ENCODE assay signal across 1 cellular context in genomic region chr7:5822742-5823503, GRCh38.
TF ChIP-seq lines count a peak whose summit lies in the region.

No MANE protein-coding gene starts in this region.

TF ChIP-seq in HepG2, 621 proteins besides CTCF, POLR2A, EP300 and RAD21 (continued from another document and continues in another):
- TF ChIP-seq ATF7 (IDR thresholded peaks at IDR 0.05) (no peak), ATF7 (CRISPR knock-in tag; IDR thresholded peaks at IDR 0.05) (no peak), PHF8 (CRISPR knock-in tag; IDR thresholded peaks at IDR 0.05) (peak; percentile 75), NCOA1 (CRISPR knock-in tag; IDR thresholded peaks at IDR 0.05) (no peak), HOXA3 (CRISPR knock-in tag; IDR thresholded peaks at IDR 0.05) (peak; percentile 74; the same call in 1 of the 2 replicates), POGK (CRISPR knock-in tag; conservative IDR thresholded peaks at IDR 0.05) (no peak; the same call in 1 of the 2 replicates), PLRG1 (conservative IDR thresholded peaks at IDR 0.05) (no peak), DMTF1 (CRISPR knock-in tag; IDR thresholded peaks at IDR 0.05) (no peak), ZNF496 (CRISPR knock-in tag; IDR thresholded peaks at IDR 0.05; ENCODE audit: insufficient replicate concordance) (no peak), HMG20B (CRISPR knock-in tag; conservative IDR thresholded peaks at IDR 0.05) (no peak), AGO2 (optimal IDR thresholded peaks at IDR 0.05; ENCODE audit: low read depth, low read length) (no peak), ZNF160 (CRISPR knock-in tag; IDR thresholded peaks at IDR 0.05) (no peak), ZNF33A (CRISPR knock-in tag; IDR thresholded peaks at IDR 0.05; ENCODE audit: borderline replicate concordance) (no peak), NKX3-1 (CRISPR knock-in tag; IDR thresholded peaks at IDR 0.05) (no peak), TEAD2 (CRISPR knock-in tag; IDR thresholded peaks at IDR 0.05) (no peak), ZNF225 (CRISPR knock-in tag; IDR thresholded peaks at IDR 0.05) (0 out of 2 replicates have a peak, but pooled peaks have one; percentile 70), SMARCC2 (IDR thresholded peaks at IDR 0.05) (no peak), ZNF597 (CRISPR knock-in tag; IDR thresholded peaks at IDR 0.05) (no peak), PHB2 (IDR thresholded peaks at IDR 0.05; ENCODE audit: partially characterized antibody) (no peak), ZNF546 (CRISPR knock-in tag; conservative IDR thresholded peaks at IDR 0.05) (no peak), GZF1 (CRISPR knock-in tag; IDR thresholded peaks at IDR 0.05) (no peak), CSRNP1 (CRISPR knock-in tag; IDR thresholded peaks at IDR 0.05) (no peak), ZNF552 (CRISPR knock-in tag; IDR thresholded peaks at IDR 0.05; ENCODE audit: borderline replicate concordance) (no peak), ZNF44 (CRISPR knock-in tag; IDR thresholded peaks at IDR 0.05) (no peak), MTA1 (CRISPR knock-in tag; IDR thresholded peaks at IDR 0.05; ENCODE audit: borderline replicate concordance) (no peak), MBD4 (IDR thresholded peaks at IDR 0.05; ENCODE audit: borderline replicate concordance, low read length) (no peak), IRF2 (CRISPR knock-in tag; IDR thresholded peaks at IDR 0.05) (peak; percentile 56; the same call in 1 of the 2 replicates), ZNF563 (CRISPR knock-in tag; IDR thresholded peaks at IDR 0.05) (no peak; the same call in 1 of the 2 replicates), ZNF674 (CRISPR knock-in tag; IDR thresholded peaks at IDR 0.05; ENCODE audit: low read depth) (no peak), ZNF761 (CRISPR knock-in tag; conservative IDR thresholded peaks at IDR 0.05) (no peak), POGZ (CRISPR knock-in tag; IDR thresholded peaks at IDR 0.05) (no peak), TFDP1 (CRISPR knock-in tag; IDR thresholded peaks at IDR 0.05; ENCODE audit: borderline replicate concordance) (no peak), TOPORS (CRISPR knock-in tag; IDR thresholded peaks at IDR 0.05) (no peak), ZNF232 (CRISPR knock-in tag; IDR thresholded peaks at IDR 0.05; ENCODE audit: borderline replicate concordance) (no peak), ELF4 (CRISPR knock-in tag; IDR thresholded peaks at IDR 0.05; ENCODE audit: borderline replicate concordance) (peak; percentile 76; the same call in 1 of the 2 replicates), ZNF205 (CRISPR knock-in tag; IDR thresholded peaks at IDR 0.05) (no peak), SUZ12 (IDR thresholded peaks at IDR 0.05; ENCODE audit: low read depth, low read length) (peak; percentile 63), PCBP2 (optimal IDR thresholded peaks at IDR 0.05; ENCODE audit: low read depth, low read length, poor library complexity, severe bottlenecking) (no peak), SRSF4 (IDR thresholded peaks at IDR 0.05; ENCODE audit: low read depth, low read length, poor library complexity, severe bottlenecking) (no peak), ZNF138 (CRISPR knock-in tag; IDR thresholded peaks at IDR 0.05; ENCODE audit: low read depth) (0 out of 2 replicates have a peak, but pooled peaks have one; percentile 39), ERF (CRISPR knock-in tag; IDR thresholded peaks at IDR 0.05) (peak; percentile 17; the same call in 1 of the 2 replicates), NCOR1 (IDR thresholded peaks at IDR 0.05; ENCODE audit: borderline replicate concordance, low read length) (no peak; the same call in 1 of the 2 replicates), PRMT3 (CRISPR knock-in tag; IDR thresholded peaks at IDR 0.05; ENCODE audit: borderline replicate concordance, low read depth) (no peak), CERS6 (CRISPR knock-in tag; IDR thresholded peaks at IDR 0.05) (no peak)
- TF ChIP-seq, protein P1, sequence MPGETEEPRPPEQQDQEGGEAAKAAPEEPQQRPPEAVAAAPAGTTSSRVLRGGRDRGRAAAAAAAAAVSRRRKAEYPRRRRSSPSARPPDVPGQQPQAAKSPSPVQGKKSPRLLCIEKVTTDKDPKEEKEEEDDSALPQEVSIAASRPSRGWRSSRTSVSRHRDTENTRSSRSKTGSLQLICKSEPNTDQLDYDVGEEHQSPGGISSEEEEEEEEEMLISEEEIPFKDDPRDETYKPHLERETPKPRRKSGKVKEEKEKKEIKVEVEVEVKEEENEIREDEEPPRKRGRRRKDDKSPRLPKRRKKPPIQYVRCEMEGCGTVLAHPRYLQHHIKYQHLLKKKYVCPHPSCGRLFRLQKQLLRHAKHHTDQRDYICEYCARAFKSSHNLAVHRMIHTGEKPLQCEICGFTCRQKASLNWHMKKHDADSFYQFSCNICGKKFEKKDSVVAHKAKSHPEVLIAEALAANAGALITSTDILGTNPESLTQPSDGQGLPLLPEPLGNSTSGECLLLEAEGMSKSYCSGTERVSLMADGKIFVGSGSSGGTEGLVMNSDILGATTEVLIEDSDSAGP (CRISPR knock-in tag; IDR thresholded peaks at IDR 0.05; ENCODE audit: borderline replicate concordance) = peak; percentile 50; the same call in 1 of the 2 replicates
- TF ChIP-seq, protein P2, sequence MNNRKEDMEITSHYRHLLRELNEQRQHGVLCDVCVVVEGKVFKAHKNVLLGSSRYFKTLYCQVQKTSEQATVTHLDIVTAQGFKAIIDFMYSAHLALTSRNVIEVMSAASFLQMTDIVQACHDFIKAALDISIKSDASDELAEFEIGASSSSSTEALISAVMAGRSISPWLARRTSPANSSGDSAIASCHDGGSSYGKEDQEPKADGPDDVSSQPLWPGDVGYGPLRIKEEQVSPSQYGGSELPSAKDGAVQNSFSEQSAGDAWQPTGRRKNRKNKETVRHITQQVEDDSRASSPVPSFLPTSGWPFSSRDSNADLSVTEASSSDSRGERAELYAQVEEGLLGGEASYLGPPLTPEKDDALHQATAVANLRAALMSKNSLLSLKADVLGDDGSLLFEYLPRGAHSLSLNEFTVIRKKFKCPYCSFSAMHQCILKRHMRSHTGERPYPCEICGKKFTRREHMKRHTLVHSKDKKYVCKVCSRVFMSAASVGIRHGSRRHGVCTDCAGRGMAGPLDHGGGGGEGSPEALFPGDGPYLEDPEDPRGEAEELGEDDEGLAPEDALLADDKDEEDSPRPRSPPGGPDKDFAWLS (CRISPR knock-in tag; IDR thresholded peaks at IDR 0.05; ENCODE audit: borderline replicate concordance) = no peak
- TF ChIP-seq, protein P3, sequence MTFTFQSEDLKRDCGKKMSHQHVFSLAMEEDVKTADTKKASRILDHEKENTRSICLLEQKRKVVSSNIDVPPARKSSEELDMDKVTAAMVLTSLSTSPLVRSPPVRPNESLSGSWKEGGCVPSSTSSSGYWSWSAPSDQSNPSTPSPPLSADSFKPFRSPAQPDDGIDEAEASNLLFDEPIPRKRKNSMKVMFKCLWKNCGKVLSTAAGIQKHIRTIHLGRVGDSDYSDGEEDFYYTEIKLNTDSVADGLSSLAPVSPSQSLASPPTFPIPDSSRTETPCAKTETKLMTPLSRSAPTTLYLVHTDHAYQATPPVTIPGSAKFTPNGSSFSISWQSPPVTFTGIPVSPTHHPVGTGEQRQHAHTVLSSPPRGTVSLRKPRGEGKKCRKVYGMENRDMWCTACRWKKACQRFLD (CRISPR knock-in tag; IDR thresholded peaks at IDR 0.05; ENCODE audit: borderline replicate concordance) = no peak; the same call in 1 of the 2 replicates
- TF ChIP-seq, protein P4, sequence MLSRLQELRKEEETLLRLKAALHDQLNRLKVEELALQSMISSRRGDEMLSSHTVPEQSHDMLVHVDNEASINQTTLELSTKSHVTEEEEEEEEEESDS (CRISPR knock-in tag; IDR thresholded peaks at IDR 0.05; ENCODE audit: borderline replicate concordance) = no peak
- TF ChIP-seq, protein P5, sequence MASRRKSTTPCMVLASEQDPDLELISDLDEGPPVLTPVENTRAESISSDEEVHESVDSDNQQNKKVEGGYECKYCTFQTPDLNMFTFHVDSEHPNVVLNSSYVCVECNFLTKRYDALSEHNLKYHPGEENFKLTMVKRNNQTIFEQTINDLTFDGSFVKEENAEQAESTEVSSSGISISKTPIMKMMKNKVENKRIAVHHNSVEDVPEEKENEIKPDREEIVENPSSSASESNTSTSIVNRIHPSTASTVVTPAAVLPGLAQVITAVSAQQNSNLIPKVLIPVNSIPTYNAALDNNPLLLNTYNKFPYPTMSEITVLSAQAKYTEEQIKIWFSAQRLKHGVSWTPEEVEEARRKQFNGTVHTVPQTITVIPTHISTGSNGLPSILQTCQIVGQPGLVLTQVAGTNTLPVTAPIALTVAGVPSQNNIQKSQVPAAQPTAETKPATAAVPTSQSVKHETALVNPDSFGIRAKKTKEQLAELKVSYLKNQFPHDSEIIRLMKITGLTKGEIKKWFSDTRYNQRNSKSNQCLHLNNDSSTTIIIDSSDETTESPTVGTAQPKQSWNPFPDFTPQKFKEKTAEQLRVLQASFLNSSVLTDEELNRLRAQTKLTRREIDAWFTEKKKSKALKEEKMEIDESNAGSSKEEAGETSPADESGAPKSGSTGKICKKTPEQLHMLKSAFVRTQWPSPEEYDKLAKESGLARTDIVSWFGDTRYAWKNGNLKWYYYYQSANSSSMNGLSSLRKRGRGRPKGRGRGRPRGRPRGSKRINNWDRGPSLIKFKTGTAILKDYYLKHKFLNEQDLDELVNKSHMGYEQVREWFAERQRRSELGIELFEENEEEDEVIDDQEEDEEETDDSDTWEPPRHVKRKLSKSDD (CRISPR knock-in tag; IDR thresholded peaks at IDR 0.05; ENCODE audit: low read depth) = no peak
- TF ChIP-seq, protein P6, sequence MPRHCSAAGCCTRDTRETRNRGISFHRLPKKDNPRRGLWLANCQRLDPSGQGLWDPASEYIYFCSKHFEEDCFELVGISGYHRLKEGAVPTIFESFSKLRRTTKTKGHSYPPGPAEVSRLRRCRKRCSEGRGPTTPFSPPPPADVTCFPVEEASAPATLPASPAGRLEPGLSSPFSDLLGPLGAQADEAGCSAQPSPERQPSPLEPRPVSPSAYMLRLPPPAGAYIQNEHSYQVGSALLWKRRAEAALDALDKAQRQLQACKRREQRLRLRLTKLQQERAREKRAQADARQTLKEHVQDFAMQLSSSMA (CRISPR knock-in tag; IDR thresholded peaks at IDR 0.05) = no peak
